8 cellular contexts compared by ENCODE assay signal in genomic region chr12:108731866-108732461, GRCh38. TPM values are rescaled to one million over a fixed set of nuclear protein-coding genes. Genes with fewer than 3 reads are reported as not detected.
A peak's percentile ranks its signal among the peaks of the same experiment; 100 is the strongest.
DNase-seq lines count a peak whose midpoint lies in the region; ATAC-seq, FAIRE-seq and TF ChIP-seq lines count a peak whose summit lies in the region.

No MANE protein-coding gene starts in this region.

- no peaks in the 10 kb centered on the region for H3K36me3 ChIP-seq in kidney (ENCODE audit: control insufficient read depth in 1 of 2, insufficient read depth in 2 of 2, low read length in 2 of 2)

- FAIRE-seq in kidney (lab: Jason Lieb, UNC), result no peak

- H3K4me3 ChIP-seq in kidney (ENCODE audit: low read length in 2 of 2), result peak overlapping the region; percentile 62 to 85

- ATAC-seq in GM19035 (IDR thresholded peaks at IDR 0.05; ENCODE audit: unreplicated experiment), result peak; percentile 57
- ATAC-seq in HG03354 (IDR thresholded peaks at IDR 0.05; ENCODE audit: poor library complexity, severe bottlenecking, unreplicated experiment), result peak; percentile 56

- no peak for TF ChIP-seq CTCF in kidney (IDR thresholded peaks at IDR 0.05; ENCODE audit: borderline replicate concordance, extremely low read depth, insufficient read depth)

- peak overlapping the region; percentile 94 to 97 for H3K27ac ChIP-seq in kidney (ENCODE audit: low read depth in 2 of 2, low read length in 2 of 2)

- peak overlapping the region; percentile 37 to 79 for H3K9ac ChIP-seq in kidney (ENCODE audit: low read length in 2 of 2)

- H3K4me1 ChIP-seq in kidney (ENCODE audit: control insufficient read depth in 1 of 2, insufficient read depth in 1 of 2, low read depth in 1 of 2, low read length in 2 of 2), result peaks cover 11 to 13% of the 10 kb centered on the region in 2 donors

- no peaks in the 10 kb centered on the region for H3K9me3 ChIP-seq in kidney (ENCODE audit: control insufficient read depth in 1 of 2, low read length in 2 of 2)

- intact Hi-C loops in kidney (cut with DNase I), result no loop called here

- peak; percentile 95 for DNase-seq in AG08396 (ENCODE audit: low spot score)
- peak; percentile 87 to 96 for DNase-seq in NCI-H446 (lab: John Stamatoyannopoulos, UW)
- peak; percentile 93 for DNase-seq in activated CD4-positive, alpha-beta T cell treated with anti-CD3 and anti-CD28 coated beads for 1 hour
- DNase-seq in cerebellum (ENCODE audit: low spot score), result peak; percentile 96
- DNase-seq in kidney, result peak; percentile 99
- DNase-seq in stimulated activated CD4-positive, alpha-beta T cell treated with anti-CD3 and anti-CD28 coated beads, Interleukin-15, amount 100 ng/mL, for 24 hours, result peak; percentile 99

RNA-seq across cellular contexts. Expression of gene CORO1C, which starts 0.6 kb away (rescaled TPM):
- total RNA-seq in cerebellum (114 TPM), kidney (104 TPM)
- polyA plus RNA-seq in kidney (ENCODE audit: insufficient read depth, low read depth, low replicate concordance), result 16.6 TPM

Comparison
In these comparisons a context has a peak if more than half of its experiments do, and no peak if none do; other contexts are left out.
1. Peak in every context shown above with its lines: DNase-seq, ATAC-seq, H3K4me3 ChIP-seq and H3K27ac ChIP-seq.